15 cellular contexts compared by ENCODE assay signal in genomic region chr13:94195715-94196114, GRCh38.
DNase-seq lines count a peak whose midpoint lies in the region; ATAC-seq and TF ChIP-seq lines count a peak whose summit lies in the region.
"Had no signal": no experiment of that assay in that cellular context is flagged by ENCODE, and none has a peak within 500 bp of the region (broad histone marks: within the 10 kb centered on the region; RNA-seq: fewer than 3 reads in every experiment).

No MANE protein-coding gene starts in this region.

- H3K4me1 ChIP-seq in cardiac muscle cell (ENCODE audit: low read depth) = peaks cover 11% of the 10 kb centered on the region
- no peaks in the 10 kb centered on the region for H3K4me1 ChIP-seq in heart left ventricle
- no peaks in the 10 kb centered on the region for H3K4me1 ChIP-seq in right atrium auricular region
- H3K4me1 ChIP-seq: psoas muscle had no signal

- H3K27me3 ChIP-seq in cardiac muscle cell (no peaks in the 10 kb centered on the region), heart left ventricle (no peaks in the 10 kb centered on the region), right atrium auricular region (no peaks in the 10 kb centered on the region)

- H3K9me3 ChIP-seq in cardiac muscle cell (ENCODE audit: low read depth) (no peaks in the 10 kb centered on the region), heart left ventricle (no peaks in the 10 kb centered on the region), right atrium auricular region (no peaks in the 10 kb centered on the region)
- H3K9me3 ChIP-seq: psoas muscle had no signal

- intact Hi-C loops in heart left ventricle (cut with DNase I) = no loop called here

- WGBS in heart left ventricle, 4 donors = 80 to 88% (median 84%) methylated on average over 2 of the region's 2 CpGs

- H3K4me3 ChIP-seq in cardiac muscle cell (no peak overlapping the region), heart left ventricle (no peak overlapping the region), fibroblast of pulmonary artery (replicated peaks; ENCODE audit: low read depth, low read length) (no peak overlapping the region), right atrium auricular region (no peak overlapping the region)
- H3K4me3 ChIP-seq: coronary artery, psoas muscle had no signal

- H3K27ac ChIP-seq in cardiac muscle cell = no peak overlapping the region
- H3K27ac ChIP-seq in heart left ventricle = no peak overlapping the region
- no peak overlapping the region for H3K27ac ChIP-seq in right atrium auricular region
- H3K27ac ChIP-seq: coronary artery, psoas muscle had no signal

- DNase-seq in cardiac muscle cell (ENCODE audit: low read depth in 1 of 2, low spot score in 1 of 2) = peak; percentile 13 to 91
- no peak for DNase-seq in heart left ventricle
- peak; percentile 25 for DNase-seq in SK-MEL-5 (ENCODE audit: low read depth, low spot score)
- peak; percentile 83 for DNase-seq in fibroblast of pulmonary artery (ENCODE audit: low read depth)
- DNase-seq in stromal cell of bone marrow (ENCODE audit: low read depth) = peak; percentile 29
- no peak for DNase-seq in NOMO-1 treated with dmso at 0.1 percent for 144 hours (lab: John Stamatoyannopoulos, UW; ENCODE audit: unreplicated experiment)
- DNase-seq in DMS153 (lab: John Stamatoyannopoulos, UW) = no peak
- no peak for DNase-seq in right atrium auricular region (ENCODE audit: low spot score)
- DNase-seq: activated CD4-positive, CD25-positive, alpha-beta regulatory T cell treated with anti-CD3 and anti-CD28 coated beads, Interleukin-2, amount 50 U/mL, for 72 hours; activated effector memory CD4-positive, alpha-beta T cell treated with Interleukin-2 at 50 U/mL for 16 hours; GDM1; hippocampal formation; psoas muscle; SHP77 treated with DMSO at 0.1 percent for 48 hours had no signal

- no peaks in the 10 kb centered on the region for H3K36me3 ChIP-seq in cardiac muscle cell
- no peaks in the 10 kb centered on the region for H3K36me3 ChIP-seq in heart left ventricle
- no peaks in the 10 kb centered on the region for H3K36me3 ChIP-seq in right atrium auricular region

- TF ChIP-seq CTCF in cardiac muscle cell (IDR thresholded peaks at IDR 0.05; ENCODE audit: low read depth, low read length) (no peak), heart left ventricle (IDR thresholded peaks at IDR 0.05) (no peak), fibroblast of pulmonary artery (IDR thresholded peaks at IDR 0.05; ENCODE audit: low read length, missing control alignments) (no peak), right atrium auricular region (IDR thresholded peaks at IDR 0.05) (no peak)

- no peak for ATAC-seq in heart left ventricle
- ATAC-seq: psoas muscle had no signal

- TF ChIP-seq POLR2A in heart left ventricle (IDR thresholded peaks at IDR 0.05) = no peak

- in situ Hi-C loops in SK-MEL-5 (cut with HindIII; ENCODE audit: low pct_unique_long_range_greater_than_20kb, low sequenced_read_pairs) = no loop called here

Comparison
In these comparisons a context has a peak if more than half of its experiments do, and no peak if none do; other contexts are left out.
1. DNase-seq: peak in cardiac muscle cell (2 of 2), SK-MEL-5 (single experiment), fibroblast of pulmonary artery (single experiment) and stromal cell of bone marrow (single experiment); none in heart left ventricle (0 of 5), NOMO-1 treated with dmso at 0.1 percent for 144 hours (single experiment), DMS153 (single experiment) and right atrium auricular region (single experiment).